1 cellular context compared by ENCODE assay signal in genomic region chr2:111702809-111703196, GRCh38.
TF ChIP-seq lines count a peak whose summit lies in the region.

No MANE protein-coding gene starts in this region.

TF ChIP-seq in A549, 52 proteins besides CTCF, POLR2A, EP300 and RAD21 (continued from another document):
- TF ChIP-seq E2F6 (IDR thresholded peaks at IDR 0.05; ENCODE audit: borderline replicate concordance, low read depth) = no peak
